Comparison of ENCODE assay signal across 31 cellular contexts in the genomic region with DNA sequence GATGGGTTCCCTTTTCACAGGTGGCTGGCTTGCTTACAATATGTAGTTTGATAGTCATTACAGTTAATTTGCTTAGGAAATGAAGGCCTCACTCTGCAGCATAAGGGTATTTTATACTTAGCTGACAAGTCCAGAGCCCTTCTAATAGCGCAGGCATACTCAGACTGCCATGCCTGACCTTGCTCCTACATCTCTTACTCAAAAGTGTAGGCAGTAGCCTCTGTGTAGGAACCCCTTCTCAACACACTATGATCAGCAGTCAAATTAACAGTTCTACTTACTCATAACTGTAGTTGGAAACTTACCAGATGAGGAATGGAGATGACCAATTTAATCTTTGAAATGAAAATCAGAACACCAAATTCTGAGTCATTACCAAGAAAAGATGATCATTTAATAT.
A peak's percentile ranks its signal among the peaks of the same experiment; 100 is the strongest.
DNase-seq lines count a peak whose midpoint lies in the region; ATAC-seq and TF ChIP-seq lines count a peak whose summit lies in the region.
"Had no signal": no experiment of that assay in that cellular context is flagged by ENCODE, and none has a peak within 500 bp of the region (broad histone marks: within the 10 kb centered on the region; RNA-seq: fewer than 3 reads in every experiment).

No MANE protein-coding gene starts in this region.

- H3K27ac ChIP-seq in thyroid gland = no peak overlapping the region
- H3K27ac ChIP-seq: ascending aorta, cardiac muscle cell, right lobe of liver, RWPE1, spleen, thoracic aorta had no signal

- TF ChIP-seq POLR2A in thyroid gland (IDR thresholded peaks at IDR 0.05) = no peak

- no peaks in the 10 kb centered on the region for H3K9me3 ChIP-seq in thyroid gland
- H3K9me3 ChIP-seq: ascending aorta, Caco-2, right lobe of liver, spleen, thoracic aorta had no signal

- intact Hi-C loops in thyroid gland (cut with DNase I) = no loop called here

- H3K27me3 ChIP-seq in thyroid gland = no peaks in the 10 kb centered on the region
- H3K27me3 ChIP-seq: ascending aorta, cardiac muscle cell, right lobe of liver, spleen had no signal

- WGBS in thyroid gland, 2 donors = 86 to 91% methylated on average over 1 of the region's 1 CpG

- no peaks in the 10 kb centered on the region for H3K36me3 ChIP-seq in thyroid gland
- H3K36me3 ChIP-seq: ascending aorta, cardiac muscle cell, right lobe of liver, spleen, thoracic aorta had no signal

- H3K4me1 ChIP-seq in thyroid gland = no peaks in the 10 kb centered on the region
- H3K4me1 ChIP-seq: ascending aorta, Caco-2, right lobe of liver, spleen had no signal

- no peak for TF ChIP-seq CTCF in thyroid gland (IDR thresholded peaks at IDR 0.05)

- no peak overlapping the region for H3K4me3 ChIP-seq in thyroid gland (replicated peaks in 1 of 3)
- H3K4me3 ChIP-seq: ascending aorta, cardiac muscle cell, right lobe of liver, spleen, thoracic aorta had no signal

- DNase-seq in NCI-H69 (lab: John Stamatoyannopoulos, UW) (no peak), nucleus accumbens (lab: John Stamatoyannopoulos, UW) (no peak), thyroid gland (no peak)
- no peak for DNase-seq in activated CD8-positive, alpha-beta memory T cell treated with anti-CD3 and anti-CD28 coated beads for 24 hours
- DNase-seq: activated CD8-positive, alpha-beta memory T cell treated with anti-CD3 and anti-CD28 coated beads, Interleukin-2, amount 10 ng/mL, durations not matched to agents 7 days and 5 days; activated gamma-delta T cell; activated T-cell treated with anti-CD3 and anti-CD28 coated beads, Interleukin-2, amount 50 U/mL, for 4 hours; Caco-2; DMS79 treated with DMSO at 0.1 percent for 48 hours; GDM1; H9; hypothalamus; immature natural killer cell; left colon; MV-4-11; naive thymus-derived CD8-positive, alpha-beta T cell; NCI-H1436 treated with DMSO at 0.1 percent for 48 hours; NCI-H345; right lobe of liver; spleen; stimulated activated CD4-positive, alpha-beta T cell treated with anti-CD3 and anti-CD28 coated beads, Interleukin-2, amount 100 ng/mL, for 24 hours; stimulated activated naive CD8-positive, alpha-beta T cell treated with anti-CD3 and anti-CD28 coated beads, Interleukin-15, amount 100 ng/mL, for 72 hours; T-helper 1 cell had no signal

- ATAC-seq in GM18502 (IDR thresholded peaks at IDR 0.05; ENCODE audit: poor library complexity, unreplicated experiment) (peak; percentile 80), GM19351 (IDR thresholded peaks at IDR 0.05; ENCODE audit: unreplicated experiment) (peak; percentile 65), HG02870 (IDR thresholded peaks at IDR 0.05; ENCODE audit: unreplicated experiment) (peak; percentile 74), HG03469 (IDR thresholded peaks at IDR 0.05; ENCODE audit: unreplicated experiment) (peak; percentile 56)
- ATAC-seq: activated CD8-positive, alpha-beta memory T cell treated with anti-CD3 and anti-CD28 coated beads, Interleukin-2, amount 10 ng/mL, durations not matched to agents 7 days and 5 days; activated T-cell treated with anti-CD3 and anti-CD28 coated beads, Interleukin-2, amount 50 U/mL, for 4 hours; left colon; naive thymus-derived CD8-positive, alpha-beta T cell; right lobe of liver; stimulated activated naive CD8-positive, alpha-beta T cell treated with anti-CD3 and anti-CD28 coated beads, Interleukin-15, amount 100 ng/mL, for 72 hours had no signal
